22 cellular contexts compared by ENCODE assay signal in genomic region chr11:97934572-97935208, GRCh38.
"Had no signal": no experiment of that assay in that cellular context is flagged by ENCODE, and none has a peak within 500 bp of the region (broad histone marks: within the 10 kb centered on the region; RNA-seq: fewer than 3 reads in every experiment).

No MANE protein-coding gene starts in this region.

- H3K27ac Mint-ChIP-seq: T-cell; T-helper 1 cell treated with Interleukin-12 subunit alpha and Interleukin-12 subunit beta and Interleukin-4 antibody, amounts not matched to agents 30 μg/mL and 1 μg/mL, for 36 hours had no signal

- H3K4me2 ChIP-seq: KMS-11, SK-N-SH had no signal

- H3K4me3 Mint-ChIP-seq: T-cell; T-helper 1 cell treated with Interleukin-12 subunit alpha and Interleukin-12 subunit beta and Interleukin-4 antibody, amounts not matched to agents 30 μg/mL and 1 μg/mL, for 36 hours had no signal

- ATAC-seq: Panc1, T-cell had no signal

- H3K27ac ChIP-seq: KMS-11, RWPE1 had no signal

- H3K9me3 Mint-ChIP-seq: T-helper 1 cell treated with Interleukin-12 subunit alpha and Interleukin-12 subunit beta and Interleukin-4 antibody, amounts not matched to agents 30 μg/mL and 1 μg/mL, for 36 hours had no signal

- H3K9me3 ChIP-seq: SK-N-SH had no signal

- H3K9ac ChIP-seq: KMS-11, SK-N-SH had no signal

- DNase-seq: Kasumi-1, MV-4-11, NCI-H1048, NCI-H1105, NCI-H1417, NCI-H1436 treated with DMSO at 0.1 percent for 48 hours, NCI-H1694 treated with DMSO at 0.1 percent for 48 hours, NCI-H1930, NCI-H2081, NCI-H2107, NCI-H2227 treated with DMSO at 0.1 percent for 48 hours, NCI-H524, NCI-H526 treated with DMSO at 0.1 percent for 48 hours, NCI-H748 treated with DMSO at 0.1 percent for 48 hours, SHP77, SK-N-SH, SW 1271, T-cell had no signal

- H3K36me3 Mint-ChIP-seq: T-cell had no signal

- H3K27me3 Mint-ChIP-seq: T-cell had no signal

- H3K4me1 Mint-ChIP-seq: T-cell had no signal

- H3K9me2 ChIP-seq: SK-N-SH had no signal
